17 cellular contexts compared by ENCODE assay signal in genomic region chr10:4820804-4821401, GRCh38. TPM values are rescaled to one million over a fixed set of nuclear protein-coding genes. Genes with fewer than 3 reads are reported as not detected.
A peak's percentile ranks its signal among the peaks of the same experiment; 100 is the strongest.
DNase-seq lines count a peak whose midpoint lies in the region; ATAC-seq and TF ChIP-seq lines count a peak whose summit lies in the region.
"Had no signal": no experiment of that assay in that cellular context is flagged by ENCODE, and none has a peak within 500 bp of the region (broad histone marks: within the 10 kb centered on the region; RNA-seq: fewer than 3 reads in every experiment).

No MANE protein-coding gene starts in this region.

- H3K27ac ChIP-seq in fibroblast of lung (ENCODE audit: insufficient read depth, low read length) (no peak overlapping the region), thoracic aorta (peak overlapping the region; percentile 5 to 67)
- H3K27ac ChIP-seq: HL-60, testis had no signal

- H3K4me1 ChIP-seq in fibroblast of lung (ENCODE audit: control insufficient read depth, extremely low read depth, insufficient read depth, low read length) (no peaks in the 10 kb centered on the region), thoracic aorta (ENCODE audit: control insufficient read depth in 1 of 2, low read depth in 2 of 2) (peaks cover 0 to 28% of the 10 kb centered on the region in 2 donors)
- H3K4me1 ChIP-seq: prostate gland, testis had no signal

- no peak overlapping the region for H3K4me2 ChIP-seq in fibroblast of lung (ENCODE audit: extremely low read depth, insufficient read depth, low read length)

- H3K79me2 ChIP-seq in fibroblast of lung (ENCODE audit: control insufficient read depth, insufficient read depth, low read length) = no peaks in the 10 kb centered on the region

- in situ Hi-C loops in SK-MEL-5 (cut with HindIII; ENCODE audit: low pct_unique_long_range_greater_than_20kb, low sequenced_read_pairs) = no loop called here

- H3K9ac ChIP-seq in fibroblast of lung (ENCODE audit: insufficient read depth, low read length) = no peak overlapping the region

- H3K9me3 ChIP-seq in fibroblast of lung (ENCODE audit: control insufficient read depth, insufficient read depth, low read depth, low read length) (no peaks in the 10 kb centered on the region), thoracic aorta (no peaks in the 10 kb centered on the region)
- H3K9me3 ChIP-seq: prostate gland, testis had no signal

- no peak for TF ChIP-seq POLR2A in GM18505 (IDR thresholded peaks at IDR 0.05; ENCODE audit: borderline replicate concordance, extremely low read depth, insufficient read depth, insufficient read length)

- TF ChIP-seq CTCF in fibroblast of lung (conservative IDR thresholded peaks at IDR 0.05 in 1 of 2, IDR thresholded peaks at IDR 0.05 in 1 of 2; ENCODE audit: low read depth in 1 of 2, low read length in 2 of 2) (no peak), thoracic aorta (IDR thresholded peaks at IDR 0.05) (no peak), GM20000 (IDR thresholded peaks at IDR 0.05; ENCODE audit: extremely low read depth, missing control alignments) (no peak)

- no peaks in the 10 kb centered on the region for H3K27me3 ChIP-seq in fibroblast of lung (ENCODE audit: control insufficient read depth, insufficient read depth, low read length)
- no peaks in the 10 kb centered on the region for H3K27me3 ChIP-seq in thoracic aorta (replicated peaks; ENCODE audit: insufficient read depth)
- H3K27me3 ChIP-seq: testis had no signal

- H3K36me3 ChIP-seq in fibroblast of lung (ENCODE audit: control insufficient read depth, insufficient read depth, low read length) (no peaks in the 10 kb centered on the region), thoracic aorta (no peaks in the 10 kb centered on the region)
- H3K36me3 ChIP-seq: prostate gland had no signal

- ATAC-seq in thoracic aorta (ENCODE audit: insufficient number of reproducible peaks, low FRiP score, low read depth) = no peak
- ATAC-seq in GM18505 (IDR thresholded peaks at IDR 0.05; ENCODE audit: unreplicated experiment) = no peak
- no peak for ATAC-seq in GM18909 (IDR thresholded peaks at IDR 0.05; ENCODE audit: poor library complexity, unreplicated experiment)
- ATAC-seq: activated CD8-positive, alpha-beta T cell treated with anti-CD3 and anti-CD28 coated beads, Interleukin-2, amount 10 ng/mL, durations not matched to agents 7 days and 5 days had no signal

- no peaks in the 10 kb centered on the region for H4K20me1 ChIP-seq in fibroblast of lung (ENCODE audit: control insufficient read depth, extremely low read depth, insufficient read depth, low read length)

- H2AFZ ChIP-seq in fibroblast of lung (ENCODE audit: low read length) = peak overlapping the region; percentile 14

- DNase-seq in SK-MEL-5 (ENCODE audit: low read depth, low spot score) = peak; percentile 69
- peak in 1 of 2 donors; percentile 40 for DNase-seq in fibroblast of lung (ENCODE audit: low read depth in 2 of 2)
- peak; percentile 91 for DNase-seq in medulla oblongata (ENCODE audit: extremely low spot score)
- DNase-seq in thoracic aorta (ENCODE audit: low spot score) = no peak
- no peak for DNase-seq in activated CD4-positive, alpha-beta T cell treated with anti-CD3 and anti-CD28 coated beads for 48 hours
- no peak for DNase-seq in GM20000 (ENCODE audit: low spot score)
- DNase-seq: activated CD8-positive, alpha-beta T cell treated with anti-CD3 and anti-CD28 coated beads, Interleukin-2, amount 10 ng/mL, durations not matched to agents 7 days and 5 days; KG1; NCI-H146; NCI-H345; stimulated activated CD4-positive, alpha-beta T cell treated with anti-CD3 and anti-CD28 coated beads, Interleukin-1b, Interleukin-23, amount 100 ng/mL, for 48 hours; testis had no signal

- H3K4me3 ChIP-seq in fibroblast of lung (replicated peaks in 1 of 4; ENCODE audit: control extremely low read depth in 1 of 4, insufficient read depth in 1 of 4, low read depth in 3 of 4, low read length in 4 of 4) (no peak overlapping the region), thoracic aorta (no peak overlapping the region)
- H3K4me3 ChIP-seq: prostate gland, testis had no signal

RNA-seq across cellular contexts. Expression of gene AKR1E2, which starts 5.1 kb away (rescaled TPM):
- total RNA-seq in SK-MEL-5 (2014; rRNA removed; shearing (Covaris generic)) = 7.1 and 8.1 TPM in 2 replicates
- polyA plus RNA-seq in SK-MEL-5 (2015; cell fraction: cytosol; rRNA removed) = 4.0 and 5.2 TPM in 2 replicates
- polyA plus RNA-seq in SK-MEL-5 (2015; cell fraction: nucleus; rRNA removed) = 14.9 and 26.9 TPM in 2 replicates
- total RNA-seq in fibroblast of lung (5.6 and 11.7 TPM in 2 replicates), thoracic aorta (10 to 100 TPM; 11.1 to 17.6 TPM)
- 2.2 and 2.3 TPM in 2 replicates for polyA plus RNA-seq in fibroblast of lung
- 1.5 and 2.3 TPM in 2 replicates for polyA plus RNA-seq in fibroblast of lung (2012)
- polyA minus RNA-seq in fibroblast of lung (ENCODE audit: low replicate concordance) = 20.2 TPM in 1 of 2 replicates, not detected in the other
- total RNA-seq: OCI-LY7 had no signal

Comparison
In these comparisons a context has a peak if more than half of its experiments do, and no peak if none do; other contexts are left out.
1. DNase-seq: peak in SK-MEL-5 (single experiment) and medulla oblongata (single experiment); none in thoracic aorta (single experiment), activated CD4-positive, alpha-beta T cell treated with anti-CD3 and anti-CD28 coated beads for 48 hours (single experiment) and GM20000 (single experiment).